ENCODE assay signal across 8 cellular contexts in genomic region chr12:52032797-52033505, GRCh38. TPM values are rescaled to one million over a fixed set of nuclear protein-coding genes. Genes with fewer than 3 reads are reported as not detected.
DNase-seq lines count a peak whose midpoint lies in the region; ATAC-seq, FAIRE-seq and TF ChIP-seq lines count a peak whose summit lies in the region.

No MANE protein-coding gene starts in this region.

- H3K9ac ChIP-seq in BLaER1 treated with 17β-estradiol and CSF1 and Interleukin-3, amounts not matched to agents 10 nM and 100 nM, result peak overlapping the region; percentile 55 to 83 (median 75); a peak in 21 of 22 replicates
- H3K9ac ChIP-seq in HepG2 (ENCODE audit: insufficient read depth, low read depth, low read length), result peak overlapping the region; percentile 64; the same call in 1 of the 2 replicates

- H3K27ac ChIP-seq in BLaER1 treated with 17β-estradiol and CSF1 and Interleukin-3, amounts not matched to agents 10 nM and 100 nM, result peak overlapping the region; percentile 68 to 90 (median 83)
- H3K27ac ChIP-seq in HepG2 (ENCODE audit: extremely low read length, insufficient read depth, low read length), result no peak overlapping the region

- in situ Hi-C loops in HepG2 (cut with HindIII; ENCODE audit: extremely low pct_ligation_motif_present, low pct_unique_long_range_greater_than_20kb), result no loop called here

- H3K4me2 ChIP-seq in BLaER1 treated with 17β-estradiol and CSF1 and Interleukin-3, amounts not matched to agents 10 nM and 100 nM, result peak overlapping the region; percentile 85 to 100 (median 99)
- H3K4me2 ChIP-seq in HepG2 (ENCODE audit: low read depth, low read length), result peak overlapping the region; percentile 85

- POLR2A ChIA-PET in activated CD4-positive, alpha-beta T cell treated with anti-CD3 and anti-CD28 coated beads, Interleukin-2, amount 10 ng/mL, durations not matched to agents 7 days and 5 days (lab: Charles Lee), result interaction anchor here (0.7 kb wide), 1 partner anchor 21 kb away, joined by 3 read pairs; no protein-coding TSS in a partner anchor
- POLR2A ChIA-PET in HepG2 (lab: Yijun Ruan, JAX), result interaction anchor here (0.5 to 2.4 kb wide), 17 partner anchors 9 to 1237 kb away, joined by 3 to 34 read pairs (median 4); partner anchors contain the start of genes ATG101, KRT18 and NR4A1

- peak; percentile 89 for FAIRE-seq in HepG2 (lab: Jason Lieb, UNC)

- no TSS peak for BruUV-seq in HepG2 (replicated peaks; lab: Mats Ljungman, UMichigan)

- H3K9me3 ChIP-seq in BLaER1 treated with 17β-estradiol and CSF1 and Interleukin-3, amounts not matched to agents 10 nM and 100 nM (replicated peaks in 1 of 11), result no peaks in the 10 kb centered on the region
- no peaks in the 10 kb centered on the region for H3K9me3 ChIP-seq in HepG2 (ENCODE audit: low read length)

- no peaks in the 10 kb centered on the region for H3K9me3 Mint-ChIP-seq in activated CD4-positive, alpha-beta T cell treated with anti-CD3 and anti-CD28 coated beads, Interleukin-2, amount 10 ng/mL, durations not matched to agents 7 days and 5 days

- H3K4me1 Mint-ChIP-seq in activated CD4-positive, alpha-beta T cell treated with anti-CD3 and anti-CD28 coated beads, Interleukin-2, amount 10 ng/mL, durations not matched to agents 7 days and 5 days, result peaks cover 32% of the 10 kb centered on the region

- no peaks in the 10 kb centered on the region for H3K36me3 Mint-ChIP-seq in activated CD4-positive, alpha-beta T cell treated with anti-CD3 and anti-CD28 coated beads, Interleukin-2, amount 10 ng/mL, durations not matched to agents 7 days and 5 days (ENCODE audit: low read depth)

- no peaks in the 10 kb centered on the region for H3K79me2 ChIP-seq in HepG2 (ENCODE audit: insufficient read depth, low read length)

- H4K20me1 ChIP-seq in BLaER1 treated with 17β-estradiol and CSF1 and Interleukin-3, amounts not matched to agents 10 nM and 100 nM, result peaks cover 0 to 7% (median 0%) of the 10 kb centered on the region in 11 experiments; a peak in 2 of 22 replicates
- H4K20me1 ChIP-seq in HepG2 (ENCODE audit: insufficient read depth, low read length), result no peaks in the 10 kb centered on the region

- TF ChIP-seq POLR2A in HepG2 (IDR thresholded peaks at IDR 0.05; ENCODE audit: insufficient read depth in 1 of 2, low read depth in 2 of 2, low read length in 2 of 2), result 0 out of 4 replicates have a peak, but pooled peaks of 1 of the 2 experiments have one; percentile 47

- TF ChIP-seq RAD21 in HepG2 (CRISPR knock-in tag; IDR thresholded peaks at IDR 0.05), result no peak

- H3K36me3 ChIP-seq in BLaER1 treated with 17β-estradiol and CSF1 and Interleukin-3, amounts not matched to agents 10 nM and 100 nM, result no peaks in the 10 kb centered on the region
- no peaks in the 10 kb centered on the region for H3K36me3 ChIP-seq in HepG2 (replicated peaks in 1 of 2; ENCODE audit: control insufficient read depth in 1 of 2, insufficient read depth in 2 of 2, low read length in 2 of 2)

- 0 out of 2 replicates have a peak, but pooled peaks have one; percentile 4 for TF ChIP-seq CTCF in HepG2 (CRISPR knock-in tag; IDR thresholded peaks at IDR 0.05)

- TF ChIP-seq EP300 in HepG2 (IDR thresholded peaks at IDR 0.05; ENCODE audit: low read depth in 2 of 2, low read length in 2 of 2) (no peak), HepG2 (CRISPR knock-in tag; IDR thresholded peaks at IDR 0.05; ENCODE audit: borderline replicate concordance) (no peak)

- WGBS in HepG2 (ENCODE audit: low lambda C conversion rate), result 12% methylated on average over 12 of the region's 49 CpGs

- peak; percentile 91 for ATAC-seq in GM19328 (IDR thresholded peaks at IDR 0.05; ENCODE audit: unreplicated experiment)
- peak; percentile 77 for ATAC-seq in HG03469 (IDR thresholded peaks at IDR 0.05; ENCODE audit: unreplicated experiment)
- peak; percentile 96 for ATAC-seq in HepG2

- peak overlapping the region; percentile 73 for H3K27ac Mint-ChIP-seq in activated CD4-positive, alpha-beta T cell treated with anti-CD3 and anti-CD28 coated beads, Interleukin-2, amount 10 ng/mL, durations not matched to agents 7 days and 5 days

- peak; percentile 89 for DNase-seq in NCI-H526 treated with DMSO at 0.1 percent for 48 hours (lab: John Stamatoyannopoulos, UW)
- peak; percentile 93 for DNase-seq in activated CD4-positive, alpha-beta T cell treated with anti-CD3 and anti-CD28 coated beads, Interleukin-2, amount 10 ng/mL, durations not matched to agents 7 days and 5 days
- DNase-seq in cortex of kidney (lab: John Stamatoyannopoulos, UW), result peak; percentile 88
- peak; percentile 90 for DNase-seq in HepG2 (ENCODE audit: low spot score)
- peak; percentile 80 for DNase-seq in stimulated activated CD4-positive, alpha-beta T cell treated with anti-CD3 and anti-CD28 coated beads, Interleukin-2, amount 100 ng/mL, for 48 hours

- intact Hi-C loops in HepG2 (cut with micrococcal nuclease; ENCODE audit: unreplicated experiment), result no loop called here

- H3K4me3 Mint-ChIP-seq in activated CD4-positive, alpha-beta T cell treated with anti-CD3 and anti-CD28 coated beads, Interleukin-2, amount 10 ng/mL, durations not matched to agents 7 days and 5 days, result peak overlapping the region; percentile 58

- CTCF ChIA-PET in activated CD4-positive, alpha-beta T cell treated with anti-CD3 and anti-CD28 coated beads, Interleukin-2, amount 10 ng/mL, durations not matched to agents 7 days and 5 days (lab: Charles Lee), result interaction anchor here (0.6 to 12.4 kb wide), 12 partner anchors 7 to 292 kb away, joined by 3 to 206 read pairs (median 4); partner anchors contain the start of genes ATG101 and NR4A1
- CTCF ChIA-PET in HepG2 (lab: Yijun Ruan, JAX; ENCODE audit: low intra/inter-chr PET ratio, low total read pairs), result no interaction called here

- peaks cover 28 to 86% (median 78%) of the 10 kb centered on the region in 10 experiments for H3K4me1 ChIP-seq in BLaER1 treated with 17β-estradiol and CSF1 and Interleukin-3, amounts not matched to agents 10 nM and 100 nM
- peaks cover 35% of the 10 kb centered on the region for H3K4me1 ChIP-seq in HepG2 (ENCODE audit: insufficient read depth, low read length)

- H3K27me3 ChIP-seq in BLaER1 treated with 17β-estradiol and CSF1 and Interleukin-3, amounts not matched to agents 10 nM and 100 nM, result peaks cover 0 to 8% (median 0%) of the 10 kb centered on the region in 11 experiments; a peak in 2 of 22 replicates
- H3K27me3 ChIP-seq in HepG2 (ENCODE audit: control insufficient read depth in 1 of 2, insufficient read depth in 2 of 2, low read length in 2 of 2), result peaks cover 3 to 40% of the 10 kb centered on the region in 2 experiments; a peak in 4 of 5 replicates

- H2AFZ ChIP-seq in HepG2 (ENCODE audit: low read length), result peak overlapping the region; percentile 20

- H3K27me3 Mint-ChIP-seq in activated CD4-positive, alpha-beta T cell treated with anti-CD3 and anti-CD28 coated beads, Interleukin-2, amount 10 ng/mL, durations not matched to agents 7 days and 5 days, result peaks cover 29% of the 10 kb centered on the region

- H3K4me3 ChIP-seq in BLaER1 treated with 17β-estradiol and CSF1 and Interleukin-3, amounts not matched to agents 10 nM and 100 nM, result peak overlapping the region; percentile 26 to 63 (median 49); a peak in 19 of 20 replicates
- H3K4me3 ChIP-seq in HepG2 (replicated peaks in 1 of 3; ENCODE audit: insufficient read depth in 1 of 3, low read depth in 2 of 3, low read length in 3 of 3), result peak overlapping the region; percentile 31 to 51 (median 37); a peak in 5 of 6 replicates

RNA-seq across cellular contexts. Expression of gene NR4A1, which starts 18.3 kb away (rescaled TPM):
- total RNA-seq in activated CD4-positive, alpha-beta T cell treated with anti-CD3 and anti-CD28 coated beads, Interleukin-2, amount 10 ng/mL, durations not matched to agents 7 days and 5 days, result 1 to 10 TPM; 2.1 to 2.7 TPM
- 4.6 and 5.7 TPM in 2 replicates for total RNA-seq in HepG2 (2016; rRNA removed; fragmentation: Illumina TruSeq; extraction: Trizol)
- 8.4 and 9.3 TPM in 2 replicates for total RNA-seq in HepG2 (2016; cell fraction: cytosol; rRNA removed; fragmentation: Illumina TruSeq; extraction: Trizol; ENCODE audit: low read depth)
- total RNA-seq in HepG2 (2016; cell fraction: insoluble cytoplasmic fraction; rRNA removed; fragmentation: Illumina TruSeq; extraction: Trizol), result 3.8 and 7.6 TPM in 2 replicates
- total RNA-seq in HepG2 (2016; cell fraction: membrane; rRNA removed; fragmentation: Illumina TruSeq; extraction: Trizol), result 5.8 and 6.3 TPM in 2 replicates
- total RNA-seq in HepG2 (2016; cell fraction: nucleus; rRNA removed; fragmentation: Illumina TruSeq; extraction: Trizol), result 8.9 and 10.0 TPM in 2 replicates
- 15.2 and 16.5 TPM in 2 replicates for polyA plus RNA-seq in HepG2 (2011; rRNA removed)
- polyA plus RNA-seq in HepG2 (2011; cell fraction: cytosol; rRNA removed), result 7.6 and 13.1 TPM in 2 replicates
- polyA plus RNA-seq in HepG2 (2011; cell fraction: nucleus; rRNA removed), result 26.2 and 46.7 TPM in 2 replicates
- polyA plus RNA-seq in HepG2 (2012), result 6.4 and 16.5 TPM in 2 replicates
- 1.6 and 1.7 TPM in 2 replicates for polyA plus RNA-seq in HepG2 (2016; cell fraction: cytosol; fragmentation: Illumina TruSeq; extraction: Trizol; ENCODE audit: low read depth)
- 5.3 and 8.6 TPM in 2 replicates for polyA plus RNA-seq in HepG2 (2016; cell fraction: insoluble cytoplasmic fraction; fragmentation: Illumina TruSeq; extraction: Trizol; ENCODE audit: low read depth)
- 3.4 and 3.9 TPM in 2 replicates for polyA plus RNA-seq in HepG2 (2016; cell fraction: membrane; fragmentation: Illumina TruSeq; extraction: Trizol; ENCODE audit: low read depth)
- 22.7 TPM in 2 replicates for polyA plus RNA-seq in HepG2 (2016; cell fraction: nucleus; fragmentation: Illumina TruSeq; extraction: Trizol; ENCODE audit: insufficient read depth, low read depth)
- 28.6 and 56.6 TPM in 2 replicates for polyA minus RNA-seq in HepG2 (2011; rRNA and poly(A)+ RNA removed; ENCODE audit: low replicate concordance)
- polyA minus RNA-seq in HepG2 (2011; cell fraction: cytosol; rRNA and poly(A)+ RNA removed), result 10.8 and 14.1 TPM in 2 replicates
- polyA minus RNA-seq in HepG2 (2011; cell fraction: nucleus; rRNA and poly(A)+ RNA removed), result 11.8 and 13.0 TPM in 2 replicates

RNA-seq across cellular contexts. Expression of gene TAMALIN, which starts 26.2 kb away (rescaled TPM):
- total RNA-seq in activated CD4-positive, alpha-beta T cell treated with anti-CD3 and anti-CD28 coated beads, Interleukin-2, amount 10 ng/mL, durations not matched to agents 7 days and 5 days, result 1 to 10 TPM; 5.7 to 6.9 TPM
- total RNA-seq in HepG2 (2016; rRNA removed; fragmentation: Illumina TruSeq; extraction: Trizol), result 7.2 and 10.9 TPM in 2 replicates
- total RNA-seq in HepG2 (2016; cell fraction: cytosol; rRNA removed; fragmentation: Illumina TruSeq; extraction: Trizol; ENCODE audit: low read depth), result 3.8 and 3.9 TPM in 2 replicates
- 5.9 and 12.2 TPM in 2 replicates for total RNA-seq in HepG2 (2016; cell fraction: insoluble cytoplasmic fraction; rRNA removed; fragmentation: Illumina TruSeq; extraction: Trizol)
- total RNA-seq in HepG2 (2016; cell fraction: membrane; rRNA removed; fragmentation: Illumina TruSeq; extraction: Trizol), result 6.3 and 7.1 TPM in 2 replicates
- total RNA-seq in HepG2 (2016; cell fraction: nucleus; rRNA removed; fragmentation: Illumina TruSeq; extraction: Trizol), result 8.6 and 10.4 TPM in 2 replicates
- 2.9 and 4.5 TPM in 2 replicates for polyA plus RNA-seq in HepG2 (2011; rRNA removed)
- 3.7 and 3.8 TPM in 2 replicates for polyA plus RNA-seq in HepG2 (2011; cell fraction: cytosol; rRNA removed)
- polyA plus RNA-seq in HepG2 (2011; cell fraction: nucleus; rRNA removed), result 7.5 and 12.9 TPM in 2 replicates
- 3.6 and 4.0 TPM in 2 replicates for polyA plus RNA-seq in HepG2 (2012)
- 0.84 and 1.5 TPM in 2 replicates for polyA plus RNA-seq in HepG2 (2016; cell fraction: cytosol; fragmentation: Illumina TruSeq; extraction: Trizol; ENCODE audit: low read depth)
- 5.5 TPM in 2 replicates for polyA plus RNA-seq in HepG2 (2016; cell fraction: insoluble cytoplasmic fraction; fragmentation: Illumina TruSeq; extraction: Trizol; ENCODE audit: low read depth)
- 2.0 and 2.7 TPM in 2 replicates for polyA plus RNA-seq in HepG2 (2016; cell fraction: membrane; fragmentation: Illumina TruSeq; extraction: Trizol; ENCODE audit: low read depth)
- 17.1 and 20.1 TPM in 2 replicates for polyA plus RNA-seq in HepG2 (2016; cell fraction: nucleus; fragmentation: Illumina TruSeq; extraction: Trizol; ENCODE audit: insufficient read depth, low read depth)
- polyA minus RNA-seq in HepG2 (2011; rRNA and poly(A)+ RNA removed; ENCODE audit: low replicate concordance), result 0.21 and 6.7 TPM in 2 replicates
- polyA minus RNA-seq in HepG2 (2011; cell fraction: cytosol; rRNA and poly(A)+ RNA removed), result 1.3 and 2.7 TPM in 2 replicates
- polyA minus RNA-seq in HepG2 (2011; cell fraction: nucleus; rRNA and poly(A)+ RNA removed), result 4.9 and 8.2 TPM in 2 replicates

RNA-seq across cellular contexts. Expression of gene ATG101, which starts 36.8 kb away (rescaled TPM):
- 10 to 100 TPM; 28.3 to 30.4 TPM for total RNA-seq in activated CD4-positive, alpha-beta T cell treated with anti-CD3 and anti-CD28 coated beads, Interleukin-2, amount 10 ng/mL, durations not matched to agents 7 days and 5 days
- total RNA-seq in HepG2 (2016; rRNA removed; fragmentation: Illumina TruSeq; extraction: Trizol), result 66.7 and 67.7 TPM in 2 replicates
- 24.9 and 31.4 TPM in 2 replicates for total RNA-seq in HepG2 (2016; cell fraction: cytosol; rRNA removed; fragmentation: Illumina TruSeq; extraction: Trizol; ENCODE audit: low read depth)
- 67.1 and 68.7 TPM in 2 replicates for total RNA-seq in HepG2 (2016; cell fraction: insoluble cytoplasmic fraction; rRNA removed; fragmentation: Illumina TruSeq; extraction: Trizol)
- 38.8 and 52.9 TPM in 2 replicates for total RNA-seq in HepG2 (2016; cell fraction: membrane; rRNA removed; fragmentation: Illumina TruSeq; extraction: Trizol)
- total RNA-seq in HepG2 (2016; cell fraction: nucleus; rRNA removed; fragmentation: Illumina TruSeq; extraction: Trizol), result 31.7 and 32.7 TPM in 2 replicates
- polyA plus RNA-seq in HepG2 (2011; rRNA removed), result 58.2 and 60.2 TPM in 2 replicates
- polyA plus RNA-seq in HepG2 (2011; cell fraction: cytosol; rRNA removed), result 84.5 and 95.4 TPM in 2 replicates
- polyA plus RNA-seq in HepG2 (2011; cell fraction: nucleus; rRNA removed), result 55.3 and 57.9 TPM in 2 replicates
- polyA plus RNA-seq in HepG2 (2012), result 27.2 and 33.1 TPM in 2 replicates
- polyA plus RNA-seq in HepG2 (2016; cell fraction: cytosol; fragmentation: Illumina TruSeq; extraction: Trizol; ENCODE audit: low read depth), result 16.9 and 28.4 TPM in 2 replicates
- polyA plus RNA-seq in HepG2 (2016; cell fraction: insoluble cytoplasmic fraction; fragmentation: Illumina TruSeq; extraction: Trizol; ENCODE audit: low read depth), result 57.3 and 61.7 TPM in 2 replicates
- 24.0 and 35.4 TPM in 2 replicates for polyA plus RNA-seq in HepG2 (2016; cell fraction: membrane; fragmentation: Illumina TruSeq; extraction: Trizol; ENCODE audit: low read depth)
- polyA plus RNA-seq in HepG2 (2016; cell fraction: nucleus; fragmentation: Illumina TruSeq; extraction: Trizol; ENCODE audit: insufficient read depth, low read depth), result 51.5 and 54.0 TPM in 2 replicates
- 106 and 147 TPM in 2 replicates for polyA minus RNA-seq in HepG2 (2011; rRNA and poly(A)+ RNA removed; ENCODE audit: low replicate concordance)
- 15.6 and 16.2 TPM in 2 replicates for polyA minus RNA-seq in HepG2 (2011; cell fraction: cytosol; rRNA and poly(A)+ RNA removed)
- 12.8 and 16.7 TPM in 2 replicates for polyA minus RNA-seq in HepG2 (2011; cell fraction: nucleus; rRNA and poly(A)+ RNA removed)

RNA-seq across cellular contexts. Expression of gene SMIM41, which starts 46.6 kb away (rescaled TPM):
- total RNA-seq in activated CD4-positive, alpha-beta T cell treated with anti-CD3 and anti-CD28 coated beads, Interleukin-2, amount 10 ng/mL, durations not matched to agents 7 days and 5 days, result not detected
- not detected in 2 replicates for total RNA-seq in HepG2 (2016; rRNA removed; fragmentation: Illumina TruSeq; extraction: Trizol)
- total RNA-seq in HepG2 (2016; cell fraction: cytosol; rRNA removed; fragmentation: Illumina TruSeq; extraction: Trizol; ENCODE audit: low read depth), result not detected in 2 replicates
- not detected in 2 replicates for total RNA-seq in HepG2 (2016; cell fraction: insoluble cytoplasmic fraction; rRNA removed; fragmentation: Illumina TruSeq; extraction: Trizol)
- not detected in 2 replicates for total RNA-seq in HepG2 (2016; cell fraction: membrane; rRNA removed; fragmentation: Illumina TruSeq; extraction: Trizol)
- total RNA-seq in HepG2 (2016; cell fraction: nucleus; rRNA removed; fragmentation: Illumina TruSeq; extraction: Trizol), result not detected in 2 replicates
- 0.07 TPM in 1 of 2 replicates, not detected in the other for polyA plus RNA-seq in HepG2 (2011; rRNA removed)
- not detected in 2 replicates for polyA plus RNA-seq in HepG2 (2011; cell fraction: cytosol; rRNA removed)
- polyA plus RNA-seq in HepG2 (2011; cell fraction: nucleus; rRNA removed), result not detected in 2 replicates
- not detected in 2 replicates for polyA plus RNA-seq in HepG2 (2012)
- not detected in 2 replicates for polyA plus RNA-seq in HepG2 (2016; cell fraction: cytosol; fragmentation: Illumina TruSeq; extraction: Trizol; ENCODE audit: low read depth)
- not detected in 2 replicates for polyA plus RNA-seq in HepG2 (2016; cell fraction: insoluble cytoplasmic fraction; fragmentation: Illumina TruSeq; extraction: Trizol; ENCODE audit: low read depth)
- not detected in 2 replicates for polyA plus RNA-seq in HepG2 (2016; cell fraction: membrane; fragmentation: Illumina TruSeq; extraction: Trizol; ENCODE audit: low read depth)
- polyA plus RNA-seq in HepG2 (2016; cell fraction: nucleus; fragmentation: Illumina TruSeq; extraction: Trizol; ENCODE audit: insufficient read depth, low read depth), result not detected in 2 replicates
- polyA minus RNA-seq in HepG2 (2011; rRNA and poly(A)+ RNA removed; ENCODE audit: low replicate concordance), result not detected in 2 replicates
- not detected in 2 replicates for polyA minus RNA-seq in HepG2 (2011; cell fraction: cytosol; rRNA and poly(A)+ RNA removed)
- polyA minus RNA-seq in HepG2 (2011; cell fraction: nucleus; rRNA and poly(A)+ RNA removed), result 0.39 TPM in 1 of 2 replicates, not detected in the other
